In the genomic region with DNA sequence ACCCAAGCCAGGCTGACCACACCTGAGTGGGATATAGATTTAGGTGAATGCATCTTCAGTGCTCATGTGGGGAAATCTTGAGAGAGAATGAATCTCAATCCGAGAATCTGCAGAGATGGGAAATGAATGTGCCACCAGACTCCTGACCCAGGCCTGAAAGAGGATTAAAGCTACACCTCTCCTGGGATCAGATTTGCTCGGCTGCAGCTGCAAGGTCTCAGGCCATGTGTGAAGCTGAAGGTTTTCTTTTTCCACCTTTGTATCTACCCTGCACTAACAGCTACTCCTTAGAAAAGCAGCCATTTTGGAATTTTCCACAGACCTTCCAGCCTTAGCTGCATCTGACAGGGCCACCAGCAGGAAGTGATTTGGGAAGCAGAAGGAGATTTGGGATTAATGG, we compare ENCODE assay signal across 1 cellular context.
TF ChIP-seq lines count a peak whose summit lies in the region.

No MANE protein-coding gene starts in this region.

TF ChIP-seq in WTC11, 78 proteins besides CTCF, POLR2A, EP300 and RAD21 (continued from another document):
- TF ChIP-seq, protein P1, sequence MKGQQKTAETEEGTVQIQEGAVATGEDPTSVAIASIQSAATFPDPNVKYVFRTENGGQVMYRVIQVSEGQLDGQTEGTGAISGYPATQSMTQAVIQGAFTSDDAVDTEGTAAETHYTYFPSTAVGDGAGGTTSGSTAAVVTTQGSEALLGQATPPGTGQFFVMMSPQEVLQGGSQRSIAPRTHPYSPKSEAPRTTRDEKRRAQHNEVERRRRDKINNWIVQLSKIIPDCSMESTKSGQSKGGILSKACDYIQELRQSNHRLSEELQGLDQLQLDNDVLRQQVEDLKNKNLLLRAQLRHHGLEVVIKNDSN (CRISPR knock-in tag; IDR thresholded peaks at IDR 0.05) = no peak
- TF ChIP-seq TEAD4 (CRISPR knock-in tag; IDR thresholded peaks at IDR 0.05) (no peak), ZNF263 (CRISPR knock-in tag; IDR thresholded peaks at IDR 0.05; ENCODE audit: low read depth) (no peak), ZNF423 (CRISPR knock-in tag; IDR thresholded peaks at IDR 0.05) (no peak), NR2C2 (CRISPR knock-in tag; IDR thresholded peaks at IDR 0.05) (no peak), EMX1 (CRISPR knock-in tag; IDR thresholded peaks at IDR 0.05) (no peak), MYBL2 (CRISPR knock-in tag; IDR thresholded peaks at IDR 0.05) (no peak)
- TF ChIP-seq, protein P2, sequence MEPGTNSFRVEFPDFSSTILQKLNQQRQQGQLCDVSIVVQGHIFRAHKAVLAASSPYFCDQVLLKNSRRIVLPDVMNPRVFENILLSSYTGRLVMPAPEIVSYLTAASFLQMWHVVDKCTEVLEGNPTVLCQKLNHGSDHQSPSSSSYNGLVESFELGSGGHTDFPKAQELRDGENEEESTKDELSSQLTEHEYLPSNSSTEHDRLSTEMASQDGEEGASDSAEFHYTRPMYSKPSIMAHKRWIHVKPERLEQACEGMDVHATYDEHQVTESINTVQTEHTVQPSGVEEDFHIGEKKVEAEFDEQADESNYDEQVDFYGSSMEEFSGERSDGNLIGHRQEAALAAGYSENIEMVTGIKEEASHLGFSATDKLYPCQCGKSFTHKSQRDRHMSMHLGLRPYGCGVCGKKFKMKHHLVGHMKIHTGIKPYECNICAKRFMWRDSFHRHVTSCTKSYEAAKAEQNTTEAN (CRISPR knock-in tag; IDR thresholded peaks at IDR 0.05) = no peak
